Comparison of ENCODE assay signal across 8 cellular contexts in genomic region chrX:53312946-53313745, GRCh38. TPM values are rescaled to one million over a fixed set of nuclear protein-coding genes. Genes with fewer than 3 reads are reported as not detected.
DNase-seq lines count a peak whose midpoint lies in the region; ATAC-seq and TF ChIP-seq lines count a peak whose summit lies in the region.

No MANE protein-coding gene starts in this region.

- no peak overlapping the region for H3K4me3 Mint-ChIP-seq in neural progenitor cell

- H2AFZ ChIP-seq in neural progenitor cell (replicated peaks), result no peak overlapping the region

- no peaks in the 10 kb centered on the region for H3K4me1 ChIP-seq in neural progenitor cell
- no peaks in the 10 kb centered on the region for H3K4me1 ChIP-seq in thoracic aorta (ENCODE audit: control insufficient read depth in 1 of 2, low read depth in 2 of 2)

- H3K27me3 ChIP-seq in neural progenitor cell (peaks cover 7% of the 10 kb centered on the region), thoracic aorta (replicated peaks; ENCODE audit: insufficient read depth) (no peaks in the 10 kb centered on the region)

- no peaks in the 10 kb centered on the region for H4K20me1 ChIP-seq in neural progenitor cell (ENCODE audit: low read depth)

- H3K4me2 ChIP-seq in neural progenitor cell, result no peak overlapping the region

- H3K27ac ChIP-seq in neural progenitor cell (no peak overlapping the region), thoracic aorta (no peak overlapping the region)

- no peaks in the 10 kb centered on the region for H3F3A ChIP-seq in neural progenitor cell (ENCODE audit: low read depth)

- H3K36me3 Mint-ChIP-seq in neural progenitor cell, result no peaks in the 10 kb centered on the region

- no peaks in the 10 kb centered on the region for H3K9me3 ChIP-seq in neural progenitor cell (ENCODE audit: low read depth)
- no peaks in the 10 kb centered on the region for H3K9me3 ChIP-seq in thoracic aorta

- ATAC-seq in HG02852 (IDR thresholded peaks at IDR 0.05; ENCODE audit: unreplicated experiment), result peak; percentile 57
- ATAC-seq in thoracic aorta (ENCODE audit: insufficient number of reproducible peaks, low FRiP score, low read depth), result no peak

- H3K79me2 ChIP-seq in neural progenitor cell (ENCODE audit: low read depth), result no peaks in the 10 kb centered on the region

- H3K9me3 Mint-ChIP-seq in neural progenitor cell, result peaks cover 10% of the 10 kb centered on the region

- no peak overlapping the region for H3K27ac Mint-ChIP-seq in neural progenitor cell

- H3K27me3 Mint-ChIP-seq in neural progenitor cell (ENCODE audit: insufficient read depth, low read depth), result peaks cover 6% of the 10 kb centered on the region

- no peaks in the 10 kb centered on the region for H3K36me3 ChIP-seq in neural progenitor cell
- H3K36me3 ChIP-seq in thoracic aorta, result no peaks in the 10 kb centered on the region

- TF ChIP-seq CTCF in fibroblast of mammary gland (conservative IDR thresholded peaks at IDR 0.05; ENCODE audit: control insufficient read depth, insufficient read depth, low read depth, low read length) (peak; percentile 78), neural progenitor cell (IDR thresholded peaks at IDR 0.05) (peak; percentile 78), thoracic aorta (IDR thresholded peaks at IDR 0.05) (peak; percentile 56)

- H3K4me3 ChIP-seq in fibroblast of mammary gland (ENCODE audit: control insufficient read depth, low read depth, low read length) (no peak overlapping the region), neural progenitor cell (no peak overlapping the region), thoracic aorta (no peak overlapping the region)

- no peak overlapping the region for H3K9ac ChIP-seq in neural progenitor cell

- peaks cover 10% of the 10 kb centered on the region for H3K4me1 Mint-ChIP-seq in neural progenitor cell

- DNase-seq in DMS53 (lab: John Stamatoyannopoulos, UW) (peak; percentile 73), OCI-M1 (lab: John Stamatoyannopoulos, UW) (peak; percentile 86), fibroblast of mammary gland (ENCODE audit: low read depth) (peak; percentile 68), neural progenitor cell (ENCODE audit: low spot score) (peak; percentile 57), thoracic aorta (ENCODE audit: low spot score) (no peak), NCI-H187 treated with DMSO at 0.1 percent for 48 hours (lab: John Stamatoyannopoulos, UW) (no peak)
- peak; percentile 79 to 83 for DNase-seq in activated T-cell treated with anti-CD3 and anti-CD28 coated beads, Interleukin-2, amount 50 U/mL, for 48 hours

RNA-seq across cellular contexts. Expression of gene IQSEC2, which starts 31.8 kb away (rescaled TPM):
- total RNA-seq in neural progenitor cell (ENCODE audit: low replicate concordance) (3.5 and 8.3 TPM in 2 replicates), thoracic aorta (10 to 100 TPM; 12.2 to 21.1 TPM)

Comparison
In these comparisons a context has a peak if more than half of its experiments do, and no peak if none do; other contexts are left out.
1. DNase-seq: peak in DMS53 (single experiment), OCI-M1 (single experiment), activated T-cell treated with anti-CD3 and anti-CD28 coated beads, Interleukin-2, amount 50 U/mL, for 48 hours (2 of 2), fibroblast of mammary gland (single experiment) and neural progenitor cell (single experiment); none in thoracic aorta (single experiment) and NCI-H187 treated with DMSO at 0.1 percent for 48 hours (single experiment).
2. Peak in every context shown above with its lines, with median percentiles within 50 percentile points of each other: CTCF ChIP-seq.